27 cellular contexts compared by ENCODE assay signal in genomic region chr11:18713646-18714442, GRCh38. TPM values are rescaled to one million over a fixed set of nuclear protein-coding genes. Genes with fewer than 3 reads are reported as not detected.
A peak's percentile ranks its signal among the peaks of the same experiment; 100 is the strongest.
DNase-seq lines count a peak whose midpoint lies in the region; ATAC-seq, FAIRE-seq and TF ChIP-seq lines count a peak whose summit lies in the region.
"Had no signal": no experiment of that assay in that cellular context is flagged by ENCODE, and none has a peak within 500 bp of the region (broad histone marks: within the 10 kb centered on the region; RNA-seq: fewer than 3 reads in every experiment).

No MANE protein-coding gene starts in this region.

- H3K9me3 ChIP-seq in upper lobe of right lung (no peaks in the 10 kb centered on the region), kidney (ENCODE audit: control insufficient read depth in 1 of 2, low read length in 2 of 2) (no peaks in the 10 kb centered on the region)
- H3K9me3 ChIP-seq: BLaER1 had no signal

- ATAC-seq in GM23338: no peak
- peak; percentile 32 for ATAC-seq in sciatic nerve
- peak; percentile 6 for ATAC-seq in upper lobe of right lung
- ATAC-seq: HCT116 had no signal

- H3K4me1 Mint-ChIP-seq in GM23338 (no peaks in the 10 kb centered on the region), chondrocyte (ENCODE audit: low read depth) (no peaks in the 10 kb centered on the region)
- H3K4me1 Mint-ChIP-seq: B cell; CD14-positive monocyte; CD8-positive, alpha-beta memory T cell; H9 had no signal

- H3K4me3 Mint-ChIP-seq in GM23338 (no peak overlapping the region), chondrocyte (ENCODE audit: unreplicated experiment) (no peak overlapping the region)
- H3K4me3 Mint-ChIP-seq: B cell; CD14-positive monocyte; CD4-positive, alpha-beta T cell; H9; HFFc6 had no signal

- H3K4me2 ChIP-seq in GM23338: no peak overlapping the region
- H3K4me2 ChIP-seq: BLaER1 had no signal

- no peaks in the 10 kb centered on the region for H3F3A ChIP-seq in GM23338 (replicated peaks; ENCODE audit: low read depth)

- no peaks in the 10 kb centered on the region for H3K79me2 ChIP-seq in GM23338 (replicated peaks; ENCODE audit: insufficient read depth)

- no peaks in the 10 kb centered on the region for H4K20me1 ChIP-seq in GM23338 (replicated peaks; ENCODE audit: insufficient read depth)
- H4K20me1 ChIP-seq: BLaER1 had no signal

- TF ChIP-seq CTCF in GM23338 (conservative IDR thresholded peaks at IDR 0.05; ENCODE audit: low read depth in 2 of 2) (no peak), chondrocyte (IDR thresholded peaks at IDR 0.05) (no peak), upper lobe of right lung (IDR thresholded peaks at IDR 0.05) (no peak), kidney (IDR thresholded peaks at IDR 0.05; ENCODE audit: borderline replicate concordance, extremely low read depth, insufficient read depth) (no peak), brain microvascular endothelial cell (IDR thresholded peaks at IDR 0.05; ENCODE audit: low read depth, low read length, missing control alignments) (no peak)

- H2AFZ ChIP-seq in GM23338: no peak overlapping the region
- H2AFZ ChIP-seq: GM23248 had no signal

- DNase-seq in GM23338 (ENCODE audit: low spot score): no peak
- peak; percentile 88 for DNase-seq in chondrocyte (ENCODE audit: low spot score)
- no peak for DNase-seq in sciatic nerve (ENCODE audit: low spot score)
- DNase-seq in upper lobe of right lung: no peak
- no peak for DNase-seq in GM19238 (ENCODE audit: insufficient read length, low spot score)
- DNase-seq in kidney: no peak
- DNase-seq in brain microvascular endothelial cell: no peak
- DNase-seq: CD4-positive, alpha-beta T cell; CD8-positive, alpha-beta memory T cell; DMS 273 treated with DMSO at 0.1 percent for 48 hours; DMS79; EL; GDM1; GM23248; H9; HFFc6 had no signal

- H3K36me3 Mint-ChIP-seq in GM23338 (ENCODE audit: low read depth): no peaks in the 10 kb centered on the region
- H3K36me3 Mint-ChIP-seq in chondrocyte (ENCODE audit: low read depth): peaks cover 1% of the 10 kb centered on the region
- H3K36me3 Mint-ChIP-seq: CD14-positive monocyte; CD8-positive, alpha-beta memory T cell had no signal

- no peaks in the 10 kb centered on the region for H3K4me1 ChIP-seq in GM23338 (ENCODE audit: insufficient read depth)
- H3K4me1 ChIP-seq in upper lobe of right lung: no peaks in the 10 kb centered on the region
- no peaks in the 10 kb centered on the region for H3K4me1 ChIP-seq in kidney (ENCODE audit: control insufficient read depth in 1 of 2, insufficient read depth in 1 of 2, low read depth in 1 of 2, low read length in 2 of 2)
- H3K4me1 ChIP-seq: BLaER1 had no signal

- no peak overlapping the region for H3K27ac Mint-ChIP-seq in GM23338
- no peak overlapping the region for H3K27ac Mint-ChIP-seq in chondrocyte (ENCODE audit: unreplicated experiment)
- H3K27ac Mint-ChIP-seq: B cell; CD4-positive, alpha-beta T cell; H9; HFFc6 had no signal

- no peaks in the 10 kb centered on the region for H3K9me2 ChIP-seq in GM23338 (ENCODE audit: insufficient read depth)

- H3K4me3 ChIP-seq in GM23338 (no peak overlapping the region), upper lobe of right lung (no peak overlapping the region), kidney (ENCODE audit: low read length in 2 of 2) (no peak overlapping the region), brain microvascular endothelial cell (ENCODE audit: low read depth, low read length) (no peak overlapping the region)
- H3K4me3 ChIP-seq: BLaER1, GM23248 had no signal

- H3K9ac ChIP-seq in kidney (ENCODE audit: low read length in 2 of 2): no peak overlapping the region
- H3K9ac ChIP-seq: BLaER1, GM23248 had no signal

- H3K27me3 Mint-ChIP-seq in GM23338 (ENCODE audit: insufficient read depth, low read depth, poor library complexity): peaks cover 2% of the 10 kb centered on the region
- peaks cover 32% of the 10 kb centered on the region for H3K27me3 Mint-ChIP-seq in chondrocyte (ENCODE audit: low read depth)
- H3K27me3 Mint-ChIP-seq: CD4-positive, alpha-beta T cell had no signal

- in situ Hi-C loops in brain microvascular endothelial cell (cut with HindIII; ENCODE audit: low pct_ligation_motif_present, low sequenced_read_pairs): no loop called here

- intact Hi-C loops in sciatic nerve (cut with DNase I): no loop called here
- intact Hi-C loops in upper lobe of right lung (cut with DNase I): no loop called here
- intact Hi-C loops in kidney (cut with DNase I): no loop called here

- no peaks in the 10 kb centered on the region for H3K36me3 ChIP-seq in GM23338 (ENCODE audit: insufficient read depth)
- H3K36me3 ChIP-seq in upper lobe of right lung: no peaks in the 10 kb centered on the region
- no peaks in the 10 kb centered on the region for H3K36me3 ChIP-seq in kidney (ENCODE audit: control insufficient read depth in 1 of 2, insufficient read depth in 2 of 2, low read length in 2 of 2)
- H3K36me3 ChIP-seq in brain microvascular endothelial cell (replicated peaks): no peaks in the 10 kb centered on the region
- H3K36me3 ChIP-seq: BLaER1 had no signal

- no peak for FAIRE-seq in kidney (lab: Jason Lieb, UNC)
- FAIRE-seq: A204.1, D721Med, GM12891, GM18507 had no signal

- H3K9me3 Mint-ChIP-seq in GM23338 (no peaks in the 10 kb centered on the region), chondrocyte (ENCODE audit: low read depth) (no peaks in the 10 kb centered on the region)
- H3K9me3 Mint-ChIP-seq: CD14-positive monocyte; CD4-positive, alpha-beta T cell; CD8-positive, alpha-beta memory T cell; H9; HFFc6 had no signal

- no peak overlapping the region for H3K27ac ChIP-seq in GM23338 (ENCODE audit: low read depth)
- H3K27ac ChIP-seq in upper lobe of right lung: no peak overlapping the region
- no peak overlapping the region for H3K27ac ChIP-seq in kidney (ENCODE audit: low read depth in 2 of 2, low read length in 2 of 2)
- no peak overlapping the region for H3K27ac ChIP-seq in brain microvascular endothelial cell
- H3K27ac ChIP-seq: 22Rv1, BLaER1, GM23248 had no signal

- H3K27me3 ChIP-seq in GM23338 (ENCODE audit: insufficient read depth) (no peaks in the 10 kb centered on the region), upper lobe of right lung (no peaks in the 10 kb centered on the region), brain microvascular endothelial cell (replicated peaks) (no peaks in the 10 kb centered on the region)
- H3K27me3 ChIP-seq: BLaER1 had no signal

TF ChIP-seq in GM23338, 12 proteins besides CTCF, POLR2A, EP300 and RAD21:
- TF ChIP-seq EZH2phosphoT487 (IDR thresholded peaks at IDR 0.05; ENCODE audit: unreplicated experiment): no peak
- TF ChIP-seq, protein P1, sequence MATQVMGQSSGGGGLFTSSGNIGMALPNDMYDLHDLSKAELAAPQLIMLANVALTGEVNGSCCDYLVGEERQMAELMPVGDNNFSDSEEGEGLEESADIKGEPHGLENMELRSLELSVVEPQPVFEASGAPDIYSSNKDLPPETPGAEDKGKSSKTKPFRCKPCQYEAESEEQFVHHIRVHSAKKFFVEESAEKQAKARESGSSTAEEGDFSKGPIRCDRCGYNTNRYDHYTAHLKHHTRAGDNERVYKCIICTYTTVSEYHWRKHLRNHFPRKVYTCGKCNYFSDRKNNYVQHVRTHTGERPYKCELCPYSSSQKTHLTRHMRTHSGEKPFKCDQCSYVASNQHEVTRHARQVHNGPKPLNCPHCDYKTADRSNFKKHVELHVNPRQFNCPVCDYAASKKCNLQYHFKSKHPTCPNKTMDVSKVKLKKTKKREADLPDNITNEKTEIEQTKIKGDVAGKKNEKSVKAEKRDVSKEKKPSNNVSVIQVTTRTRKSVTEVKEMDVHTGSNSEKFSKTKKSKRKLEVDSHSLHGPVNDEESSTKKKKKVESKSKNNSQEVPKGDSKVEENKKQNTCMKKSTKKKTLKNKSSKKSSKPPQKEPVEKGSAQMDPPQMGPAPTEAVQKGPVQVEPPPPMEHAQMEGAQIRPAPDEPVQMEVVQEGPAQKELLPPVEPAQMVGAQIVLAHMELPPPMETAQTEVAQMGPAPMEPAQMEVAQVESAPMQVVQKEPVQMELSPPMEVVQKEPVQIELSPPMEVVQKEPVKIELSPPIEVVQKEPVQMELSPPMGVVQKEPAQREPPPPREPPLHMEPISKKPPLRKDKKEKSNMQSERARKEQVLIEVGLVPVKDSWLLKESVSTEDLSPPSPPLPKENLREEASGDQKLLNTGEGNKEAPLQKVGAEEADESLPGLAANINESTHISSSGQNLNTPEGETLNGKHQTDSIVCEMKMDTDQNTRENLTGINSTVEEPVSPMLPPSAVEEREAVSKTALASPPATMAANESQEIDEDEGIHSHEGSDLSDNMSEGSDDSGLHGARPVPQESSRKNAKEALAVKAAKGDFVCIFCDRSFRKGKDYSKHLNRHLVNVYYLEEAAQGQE (IDR thresholded peaks at IDR 0.05; ENCODE audit: unreplicated experiment): peak; percentile 13
TF ChIP-seq in GM23338: peak in this region for 1.

RNA-seq across cellular contexts. Expression of gene IGSF22, which starts 12.1 kb away (rescaled TPM):
- total RNA-seq in GM23338 (2014; rRNA removed; shearing (Covaris generic)): not detected in 2 replicates
- 0.37 and 0.85 TPM in 2 replicates for polyA plus RNA-seq in GM23338 (2016; fragmentation: Nextera tagmentation; extraction: Ambion mirVana)
- not detected in 3 replicates for total RNA-seq in chondrocyte
- 0.58 TPM for total RNA-seq in sciatic nerve
- 1.2 TPM for total RNA-seq in upper lobe of right lung
- 2.5 TPM for total RNA-seq in kidney
- 2.8 TPM for polyA plus RNA-seq in kidney (ENCODE audit: insufficient read depth, low read depth, low replicate concordance)
- total RNA-seq: GM23248, H4, HFFc6 had no signal
- polyA plus RNA-seq: AG04450, CD14-positive monocyte, GM23248 had no signal

RNA-seq across cellular contexts. Expression of gene TMEM86A, which starts 15.3 kb away (rescaled TPM):
- total RNA-seq in GM23338 (2014; rRNA removed; shearing (Covaris generic)): 0.45 and 0.70 TPM in 2 replicates
- polyA plus RNA-seq in GM23338 (2016; fragmentation: Nextera tagmentation; extraction: Ambion mirVana) (0.91 and 0.99 TPM in 2 replicates), kidney (ENCODE audit: insufficient read depth, low read depth, low replicate concordance) (17.1 TPM)
- total RNA-seq in chondrocyte (3.1 to 3.6 TPM (median 3.5 TPM) in 3 replicates), sciatic nerve (7.0 TPM), upper lobe of right lung (6.3 TPM), kidney (7.4 TPM)
